In the genomic region with DNA sequence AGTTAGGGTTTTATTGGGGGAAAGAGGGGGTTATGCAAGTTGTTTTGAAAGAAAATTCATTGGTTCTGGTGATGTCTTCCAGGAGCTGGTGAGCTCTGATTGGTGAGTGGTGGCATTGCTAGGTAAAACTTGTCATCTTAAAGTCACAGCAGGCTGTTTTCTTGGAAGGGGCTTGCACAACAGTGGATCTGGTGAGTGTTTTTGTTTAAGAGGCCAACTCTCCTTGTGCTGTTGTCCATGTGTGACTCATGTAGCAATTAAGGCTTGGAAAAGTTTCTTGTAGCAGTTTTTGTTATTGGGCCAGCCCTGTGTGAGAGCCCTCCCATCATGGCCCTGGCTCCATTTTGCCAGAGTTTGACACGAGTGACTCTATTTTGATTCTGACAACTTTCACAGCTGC, we compare ENCODE assay signal across 17 cellular contexts.
DNase-seq lines count a peak whose midpoint lies in the region; ATAC-seq and TF ChIP-seq lines count a peak whose summit lies in the region.
"Had no signal": no experiment of that assay in that cellular context is flagged by ENCODE, and none has a peak within 500 bp of the region (broad histone marks: within the 10 kb centered on the region; RNA-seq: fewer than 3 reads in every experiment).

No MANE protein-coding gene starts in this region.

- no peaks in the 10 kb centered on the region for H3K27me3 Mint-ChIP-seq in MCF 10A (ENCODE audit: insufficient read depth, unreplicated experiment)
- H3K27me3 Mint-ChIP-seq: dendritic cell treated with granulocyte-macrophage colony-stimulating factor and Interleukin-4, amounts not matched to agents 40 ng/mL and 50 ng/mL, for 4 days had no signal

- H3K36me3 Mint-ChIP-seq in MCF 10A (ENCODE audit: insufficient read depth, unreplicated experiment): no peaks in the 10 kb centered on the region

- no peak for TF ChIP-seq POLR2A in breast epithelium (IDR thresholded peaks at IDR 0.05)

- TF ChIP-seq CTCF in MCF 10A (IDR thresholded peaks at IDR 0.05; ENCODE audit: unreplicated experiment) (no peak), breast epithelium (IDR thresholded peaks at IDR 0.05) (no peak), smooth muscle cell (IDR thresholded peaks at IDR 0.05; ENCODE audit: borderline replicate concordance, insufficient read depth, poor library complexity, severe bottlenecking) (no peak)

- POLR2A ChIA-PET in MCF 10A (lab: Yijun Ruan, JAX) (interaction anchor here (0.6 to 1.6 kb wide), 3 partner anchors 14 to 844 kb away, joined by 3 to 4 read pairs (median 3); no protein-coding TSS in a partner anchor), HEK293T (lab: Yijun Ruan, JAX) (no interaction called here)

- H3K36me3 ChIP-seq in breast epithelium (no peaks in the 10 kb centered on the region), smooth muscle cell (ENCODE audit: low read depth) (no peaks in the 10 kb centered on the region)
- H3K36me3 ChIP-seq: HAP-1, heart right ventricle, lower lobe of right lung had no signal

- no peaks in the 10 kb centered on the region for H3K79me2 ChIP-seq in smooth muscle cell (ENCODE audit: low read depth)

- H3K9me3 Mint-ChIP-seq in MCF 10A (ENCODE audit: unreplicated experiment): no peaks in the 10 kb centered on the region
- H3K9me3 Mint-ChIP-seq: dendritic cell treated with granulocyte-macrophage colony-stimulating factor and Interleukin-4, amounts not matched to agents 40 ng/mL and 50 ng/mL, for 4 days had no signal

- no peak overlapping the region for H3K9ac ChIP-seq in smooth muscle cell (ENCODE audit: low read depth)

- H3K4me2 ChIP-seq in smooth muscle cell: no peak overlapping the region
- H3K4me2 ChIP-seq: A549 had no signal

- 48% methylated on average over 1 of the region's 1 CpG for WGBS in smooth muscle cell (ENCODE audit: low lambda C conversion rate)

- CTCF ChIA-PET in MCF 10A (lab: Yijun Ruan, JAX) (interaction anchor here (0.6 to 2.3 kb wide), 3 partner anchors 150 to 1213 kb away, joined by 3 to 13 read pairs (median 4); no protein-coding TSS in a partner anchor), HEK293T (lab: Yijun Ruan, JAX) (interaction anchor here (0.7 kb wide), 1 partner anchor 12 kb away, joined by 8 read pairs; no protein-coding TSS in a partner anchor)

- H3K9me3 ChIP-seq in breast epithelium (no peaks in the 10 kb centered on the region), smooth muscle cell (replicated peaks; ENCODE audit: low read depth) (no peaks in the 10 kb centered on the region)
- H3K9me3 ChIP-seq: A549, HAP-1, lower lobe of right lung had no signal

- H3K4me1 Mint-ChIP-seq in MCF 10A (ENCODE audit: insufficient read depth, unreplicated experiment): no peaks in the 10 kb centered on the region

- intact Hi-C loops in MCF 10A (cut with micrococcal nuclease) (no loop called here), breast epithelium (cut with DNase I; ENCODE audit: low total_unique reads) (no loop called here)

- BruUV-seq in MCF 10A (replicated peaks; lab: Mats Ljungman, UMichigan): no TSS peak

- H3K27ac ChIP-seq in breast epithelium (no peak overlapping the region), smooth muscle cell (ENCODE audit: low read depth) (no peak overlapping the region)
- H3K27ac ChIP-seq: A549, heart right ventricle, lower lobe of right lung had no signal

- H4K20me1 ChIP-seq in smooth muscle cell (ENCODE audit: low read depth): no peaks in the 10 kb centered on the region

- H3K4me3 ChIP-seq in breast epithelium (no peak overlapping the region), smooth muscle cell (no peak overlapping the region)
- H3K4me3 ChIP-seq: A549, HAP-1, heart right ventricle, lower lobe of right lung had no signal

- no peaks in the 10 kb centered on the region for H3F3A ChIP-seq in smooth muscle cell (ENCODE audit: low read depth)

- no peak overlapping the region for H3K4me3 Mint-ChIP-seq in MCF 10A (ENCODE audit: unreplicated experiment)
- H3K4me3 Mint-ChIP-seq: dendritic cell treated with granulocyte-macrophage colony-stimulating factor and Interleukin-4, amounts not matched to agents 40 ng/mL and 50 ng/mL, for 4 days had no signal

- DNase-seq in MCF 10A (ENCODE audit: unreplicated experiment) (peak; percentile 66), breast epithelium (ENCODE audit: low spot score in 2 of 2) (no peak), RPMI7951 (ENCODE audit: low read depth) (peak; percentile 81), fibroblast of the conjunctiva (ENCODE audit: low read depth) (peak; percentile 53), smooth muscle cell (lab: John Stamatoyannopoulos, UW; ENCODE audit: unreplicated experiment) (no peak), NCI-H2196 (lab: John Stamatoyannopoulos, UW; ENCODE audit: unreplicated experiment) (no peak), HEK293T (ENCODE audit: extremely low spot score) (no peak)
- DNase-seq: activated gamma-delta T cell treated with Interleukin-2 at 50 U/mL for 16 hours, DMS153, heart right ventricle, lower lobe of right lung, NCI-H2029 had no signal

- no peaks in the 10 kb centered on the region for H3K4me1 ChIP-seq in breast epithelium
- H3K4me1 ChIP-seq in smooth muscle cell (ENCODE audit: low read depth): no peaks in the 10 kb centered on the region
- H3K4me1 ChIP-seq: A549, HAP-1, heart right ventricle, lower lobe of right lung had no signal

- H2AFZ ChIP-seq in smooth muscle cell (ENCODE audit: low read depth): peak overlapping the region; percentile 16

- H3K27me3 ChIP-seq in breast epithelium (no peaks in the 10 kb centered on the region), smooth muscle cell (ENCODE audit: low read depth) (no peaks in the 10 kb centered on the region)
- H3K27me3 ChIP-seq: heart right ventricle had no signal

- ATAC-seq in HG03159 (IDR thresholded peaks at IDR 0.05; ENCODE audit: unreplicated experiment): no peak
- ATAC-seq: A549, HepG2 had no signal

- H3K27ac Mint-ChIP-seq in MCF 10A (ENCODE audit: low read depth, unreplicated experiment): peak overlapping the region; percentile 16
- H3K27ac Mint-ChIP-seq: dendritic cell treated with granulocyte-macrophage colony-stimulating factor and Interleukin-4, amounts not matched to agents 40 ng/mL and 50 ng/mL, for 4 days had no signal

TF ChIP-seq in HEK293T, 16 proteins besides CTCF, POLR2A, EP300 and RAD21:
- TF ChIP-seq ARNT (IDR thresholded peaks at IDR 0.05): no peak
- TF ChIP-seq TARDBP (IDR thresholded peaks at IDR 0.05): no peak
- no peak for TF ChIP-seq NFRKB (IDR thresholded peaks at IDR 0.05)
- no peak for TF ChIP-seq BHLHE40 (IDR thresholded peaks at IDR 0.05; ENCODE audit: borderline replicate concordance)

Comparison
In these comparisons a context has a peak if more than half of its experiments do, and no peak if none do; other contexts are left out.
1. DNase-seq: peak in MCF 10A (single experiment), RPMI7951 (single experiment) and fibroblast of the conjunctiva (single experiment); none in breast epithelium (0 of 2), smooth muscle cell (single experiment), NCI-H2196 (single experiment) and HEK293T (single experiment).